4 cellular contexts compared by ENCODE assay signal in the genomic region with DNA sequence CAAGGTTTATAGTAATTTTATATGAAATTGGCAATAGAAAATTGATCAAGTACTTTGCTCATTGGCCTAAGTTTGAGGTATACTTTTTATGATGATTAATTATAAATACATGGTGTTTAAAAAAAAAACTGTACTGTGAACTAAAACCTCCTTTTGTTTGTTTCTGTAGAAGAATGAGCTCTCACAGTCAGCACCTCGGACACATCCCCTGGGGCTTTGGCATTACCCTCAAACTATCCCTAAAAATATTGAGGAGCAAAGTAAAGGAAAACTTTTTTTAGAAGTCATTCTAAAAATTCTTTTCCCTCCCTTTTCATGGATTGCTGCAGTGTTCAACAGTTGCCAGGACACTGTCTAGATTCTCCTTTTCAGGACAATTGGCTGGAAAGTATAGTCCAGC.
TF ChIP-seq lines count a peak whose summit lies in the region.

No MANE protein-coding gene starts in this region.

TF ChIP-seq in SK-N-SH, 30 proteins besides CTCF, POLR2A, EP300 and RAD21 (continued from another document):
- TF ChIP-seq, protein P1, sequence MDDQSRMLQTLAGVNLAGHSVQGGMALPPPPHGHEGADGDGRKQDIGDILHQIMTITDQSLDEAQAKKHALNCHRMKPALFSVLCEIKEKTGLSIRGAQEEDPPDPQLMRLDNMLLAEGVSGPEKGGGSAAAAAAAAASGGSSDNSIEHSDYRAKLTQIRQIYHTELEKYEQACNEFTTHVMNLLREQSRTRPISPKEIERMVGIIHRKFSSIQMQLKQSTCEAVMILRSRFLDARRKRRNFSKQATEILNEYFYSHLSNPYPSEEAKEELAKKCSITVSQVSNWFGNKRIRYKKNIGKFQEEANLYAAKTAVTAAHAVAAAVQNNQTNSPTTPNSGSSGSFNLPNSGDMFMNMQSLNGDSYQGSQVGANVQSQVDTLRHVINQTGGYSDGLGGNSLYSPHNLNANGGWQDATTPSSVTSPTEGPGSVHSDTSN (IDR thresholded peaks at IDR 0.05): no peak
- TF ChIP-seq GABPA (IDR thresholded peaks at IDR 0.05; ENCODE audit: low read depth): no peak
- TF ChIP-seq RFX5 (IDR thresholded peaks at IDR 0.05; ENCODE audit: low read length): no peak
- TF ChIP-seq YY1 (IDR thresholded peaks at IDR 0.05; ENCODE audit: low read depth): no peak
- TF ChIP-seq TAF1 (IDR thresholded peaks at IDR 0.05; ENCODE audit: borderline replicate concordance, low read depth, low read length): no peak
- peak; percentile 84; the same call in 1 of the 2 replicates for TF ChIP-seq REST (IDR thresholded peaks at IDR 0.05; ENCODE audit: low read depth, low read length)
- no peak for TF ChIP-seq JUND (IDR thresholded peaks at IDR 0.05)

TF ChIP-seq in SK-N-SH treated with all-trans-retinoic acid at 6 μM for 48 hours, 23 proteins besides CTCF, POLR2A, EP300 and RAD21 (continued from another document):
- TF ChIP-seq, protein P2, sequence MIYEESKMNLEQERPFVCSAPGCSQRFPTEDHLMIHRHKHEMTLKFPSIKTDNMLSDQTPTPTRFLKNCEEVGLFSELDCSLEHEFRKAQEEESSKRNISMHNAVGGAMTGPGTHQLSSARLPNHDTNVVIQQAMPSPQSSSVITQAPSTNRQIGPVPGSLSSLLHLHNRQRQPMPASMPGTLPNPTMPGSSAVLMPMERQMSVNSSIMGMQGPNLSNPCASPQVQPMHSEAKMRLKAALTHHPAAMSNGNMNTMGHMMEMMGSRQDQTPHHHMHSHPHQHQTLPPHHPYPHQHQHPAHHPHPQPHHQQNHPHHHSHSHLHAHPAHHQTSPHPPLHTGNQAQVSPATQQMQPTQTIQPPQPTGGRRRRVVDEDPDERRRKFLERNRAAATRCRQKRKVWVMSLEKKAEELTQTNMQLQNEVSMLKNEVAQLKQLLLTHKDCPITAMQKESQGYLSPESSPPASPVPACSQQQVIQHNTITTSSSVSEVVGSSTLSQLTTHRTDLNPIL (CRISPR knock-in tag; IDR thresholded peaks at IDR 0.05; ENCODE audit: low read depth): no peak
- TF ChIP-seq ZNF8 (CRISPR knock-in tag; IDR thresholded peaks at IDR 0.05) (no peak), ARNTL (CRISPR knock-in tag; IDR thresholded peaks at IDR 0.05; ENCODE audit: borderline replicate concordance, low read depth) (no peak), ESRRG (CRISPR knock-in tag; IDR thresholded peaks at IDR 0.05) (no peak), TCF4 (CRISPR knock-in tag; IDR thresholded peaks at IDR 0.05; ENCODE audit: borderline replicate concordance) (no peak)

TF ChIP-seq in GM23338, 12 proteins besides CTCF, POLR2A, EP300 and RAD21:
- TF ChIP-seq REST (IDR thresholded peaks at IDR 0.05; ENCODE audit: unreplicated experiment): peak; percentile 49
- no peak for TF ChIP-seq CREB1 (CRISPR knock-in tag; IDR thresholded peaks at IDR 0.05; ENCODE audit: low read depth)
- TF ChIP-seq ZNF331 (CRISPR knock-in tag; IDR thresholded peaks at IDR 0.05; ENCODE audit: low read depth): no peak
TF ChIP-seq in GM23338: peak in this region for 1.

TF ChIP-seq in HEK293, 187 proteins besides CTCF, POLR2A, EP300 and RAD21:
- peak; percentile 30; the same call in 1 of the 2 replicates for TF ChIP-seq REST (tag by site-specific recombination; IDR thresholded peaks at IDR 0.05)
- no peak for TF ChIP-seq GLIS1 (tag by site-specific recombination; IDR thresholded peaks at IDR 0.05)
